In the genomic region with DNA sequence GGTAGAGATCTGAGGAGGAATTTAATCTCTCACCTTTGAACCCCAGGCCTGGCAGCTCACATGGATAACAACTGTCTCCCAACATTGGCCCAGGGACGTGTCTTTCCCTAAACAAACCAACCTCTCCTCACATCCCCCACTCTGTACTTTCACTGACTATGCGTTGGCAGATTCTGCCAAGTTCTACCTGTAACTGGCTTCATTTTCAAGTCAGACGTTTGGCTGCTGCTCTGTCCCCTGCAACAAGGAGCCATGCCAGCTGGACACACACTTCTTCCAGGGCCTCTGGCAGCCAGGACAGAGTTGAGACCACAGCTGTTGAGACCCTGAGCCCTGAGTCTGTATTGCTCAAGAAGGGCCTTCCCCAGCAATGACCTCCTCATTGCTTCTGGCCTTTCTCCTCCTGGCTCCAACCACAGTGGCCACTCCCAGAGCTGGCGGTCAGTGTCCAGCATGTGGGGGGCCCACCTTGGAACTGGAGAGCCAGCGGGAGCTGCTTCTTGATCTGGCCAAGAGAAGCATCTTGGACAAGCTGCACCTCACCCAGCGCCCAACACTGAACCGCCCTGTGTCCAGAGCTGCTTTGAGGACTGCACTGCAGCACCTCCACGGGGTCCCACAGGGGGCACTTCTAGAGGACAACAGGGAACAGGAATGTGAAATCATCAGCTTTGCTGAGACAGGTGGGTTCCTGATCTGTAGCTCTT, we compare ENCODE assay signal across 1 cellular context.
TF ChIP-seq lines count a peak whose summit lies in the region.

A gene with protein sequence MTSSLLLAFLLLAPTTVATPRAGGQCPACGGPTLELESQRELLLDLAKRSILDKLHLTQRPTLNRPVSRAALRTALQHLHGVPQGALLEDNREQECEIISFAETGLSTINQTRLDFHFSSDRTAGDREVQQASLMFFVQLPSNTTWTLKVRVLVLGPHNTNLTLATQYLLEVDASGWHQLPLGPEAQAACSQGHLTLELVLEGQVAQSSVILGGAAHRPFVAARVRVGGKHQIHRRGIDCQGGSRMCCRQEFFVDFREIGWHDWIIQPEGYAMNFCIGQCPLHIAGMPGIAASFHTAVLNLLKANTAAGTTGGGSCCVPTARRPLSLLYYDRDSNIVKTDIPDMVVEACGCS (plus strand): TSS at position 268 of the 707 bp plus-strand sequence. CDS start 103 bp downstream, at position 371.

TF ChIP-seq in IMR-90, 13 proteins besides CTCF, POLR2A, EP300 and RAD21:
- no peak for TF ChIP-seq NFE2L2 (IDR thresholded peaks at IDR 0.05; ENCODE audit: low read depth, low read length)
- TF ChIP-seq CEBPB (IDR thresholded peaks at IDR 0.05; ENCODE audit: low read depth, low read length): no peak
- TF ChIP-seq CHD1 (IDR thresholded peaks at IDR 0.05; ENCODE audit: low read depth, low read length): no peak
- TF ChIP-seq SMC3 (IDR thresholded peaks at IDR 0.05; ENCODE audit: low read depth, low read length): no peak
- TF ChIP-seq, protein P1, sequence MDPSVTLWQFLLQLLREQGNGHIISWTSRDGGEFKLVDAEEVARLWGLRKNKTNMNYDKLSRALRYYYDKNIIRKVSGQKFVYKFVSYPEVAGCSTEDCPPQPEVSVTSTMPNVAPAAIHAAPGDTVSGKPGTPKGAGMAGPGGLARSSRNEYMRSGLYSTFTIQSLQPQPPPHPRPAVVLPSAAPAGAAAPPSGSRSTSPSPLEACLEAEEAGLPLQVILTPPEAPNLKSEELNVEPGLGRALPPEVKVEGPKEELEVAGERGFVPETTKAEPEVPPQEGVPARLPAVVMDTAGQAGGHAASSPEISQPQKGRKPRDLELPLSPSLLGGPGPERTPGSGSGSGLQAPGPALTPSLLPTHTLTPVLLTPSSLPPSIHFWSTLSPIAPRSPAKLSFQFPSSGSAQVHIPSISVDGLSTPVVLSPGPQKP (IDR thresholded peaks at IDR 0.05; ENCODE audit: borderline replicate concordance, low read depth, low read length): no peak
- TF ChIP-seq FOS (IDR thresholded peaks at IDR 0.05; ENCODE audit: low read depth, low read length): no peak
- no peak for TF ChIP-seq BHLHE40 (IDR thresholded peaks at IDR 0.05; ENCODE audit: low read depth, low read length)
- no peak for TF ChIP-seq MAZ (IDR thresholded peaks at IDR 0.05; ENCODE audit: borderline replicate concordance, low read depth, low read length)
- no peak for TF ChIP-seq MXI1 (IDR thresholded peaks at IDR 0.05; ENCODE audit: borderline replicate concordance, low read depth, low read length)
TF ChIP-seq in IMR-90: peak in this region for 0.
